In the genomic region with DNA sequence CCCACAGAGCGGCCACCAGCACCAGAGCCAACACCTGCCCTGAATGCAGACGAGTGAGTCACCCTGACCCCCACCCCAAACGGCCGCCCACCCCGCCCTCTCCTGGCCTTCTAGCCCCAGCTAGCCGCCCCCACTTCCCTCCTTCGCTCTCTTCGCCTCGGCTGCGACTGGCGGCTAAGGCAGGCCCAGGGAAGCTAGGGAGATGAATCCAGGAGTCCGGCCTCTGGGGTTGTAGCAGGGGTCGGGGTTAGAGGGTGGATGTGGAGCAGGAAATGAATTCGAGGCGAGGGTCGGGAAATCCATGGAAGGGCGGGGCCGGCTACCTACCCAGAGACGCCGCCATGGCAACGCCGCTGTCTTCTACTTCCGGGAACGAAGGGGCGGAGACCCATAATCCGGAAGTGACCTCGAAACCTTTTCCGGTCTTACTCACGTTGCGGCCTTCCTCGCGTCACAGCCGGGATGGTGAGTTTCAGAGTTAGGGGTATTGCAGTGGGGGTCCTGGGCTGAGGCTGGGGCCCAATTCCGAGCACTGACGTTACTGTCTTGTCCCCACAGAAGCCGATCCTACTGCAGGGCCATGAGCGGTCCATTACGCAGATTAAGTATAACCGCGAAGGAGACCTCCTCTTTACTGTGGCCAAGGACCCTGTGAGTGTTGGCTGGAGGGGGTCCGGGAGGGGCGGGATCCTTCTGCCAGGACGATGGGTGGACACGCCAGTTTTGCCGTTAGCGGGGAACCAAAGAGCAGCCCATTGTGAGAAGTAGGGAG, we compare ENCODE assay signal across 8 cellular contexts. TPM values are rescaled to one million over a fixed set of nuclear protein-coding genes. Genes with fewer than 3 reads are reported as not detected.
DNase-seq lines count a peak whose midpoint lies in the region; ATAC-seq and TF ChIP-seq lines count a peak whose summit lies in the region.

A gene (plus strand): TSS at position 428 of the 772 bp plus-strand sequence. CDS start 35 bp downstream, at position 463.
A gene (minus strand): TSS at position 374 of the 772 bp plus-strand sequence. CDS start 31 bp downstream, at position 343.

- peak within 1 kb of the TSS; percentile 80 for H3K27ac ChIP-seq in HUES64 (ENCODE audit: low read depth, low read length)
- H3K27ac ChIP-seq in OCI-LY3 (ENCODE audit: low read length), result no peak within 1 kb of the TSS; the same call in 1 of the 2 replicates
- peak within 1 kb of the TSS; percentile 85 for H3K27ac ChIP-seq in mesodermal cell (ENCODE audit: low read depth, low read length, severe bottlenecking)

- H3K4me1 ChIP-seq in HUES64 (ENCODE audit: insufficient read depth, low read length) (peaks cover 10% of the 10 kb centered on the region; the same call in 1 of the 2 replicates), OCI-LY3 (ENCODE audit: low read length) (peaks cover 11% of the 10 kb centered on the region), mesodermal cell (ENCODE audit: control insufficient read depth, insufficient read depth, low read length, poor library complexity, severe bottlenecking) (peaks cover 14% of the 10 kb centered on the region)

- peak within 1 kb of the TSS; percentile 91 for H3K4me2 ChIP-seq in OCI-LY3 (ENCODE audit: low read length)

- H3K9me3 ChIP-seq in HUES64 (ENCODE audit: insufficient read depth, low read depth, low read length) (no peaks in the 10 kb centered on the region), OCI-LY3 (ENCODE audit: insufficient read depth, low read length) (no peaks in the 10 kb centered on the region), mesodermal cell (ENCODE audit: control insufficient read depth, low read length) (no peaks in the 10 kb centered on the region)

- peak within 1 kb of the TSS; percentile 99 for H3K27ac Mint-ChIP-seq in endothelial cell (ENCODE audit: unreplicated experiment)

- peak within 1 kb of the TSS; percentile 97 for H3K4me3 ChIP-seq in HUES64 (ENCODE audit: low read length)
- H3K4me3 ChIP-seq in OCI-LY3 (ENCODE audit: low read length), result peak within 1 kb of the TSS; percentile 87
- peak within 1 kb of the TSS; percentile 96 for H3K4me3 ChIP-seq in mesodermal cell (ENCODE audit: extremely low read depth, insufficient read depth, low read length, poor library complexity, severe bottlenecking)

- peak; percentile 93 for ATAC-seq in GM21381 (IDR thresholded peaks at IDR 0.05; ENCODE audit: unreplicated experiment)

- no peaks in the 10 kb centered on the region for H3K9me3 Mint-ChIP-seq in endothelial cell (ENCODE audit: unreplicated experiment)

- H3K4me1 Mint-ChIP-seq in endothelial cell (ENCODE audit: unreplicated experiment), result peaks cover 16% of the 10 kb centered on the region

- TF ChIP-seq CTCF in OCI-LY3 (IDR thresholded peaks at IDR 0.05; ENCODE audit: low read depth, low read length), result no peak
- TF ChIP-seq CTCF in endothelial cell (IDR thresholded peaks at IDR 0.05; ENCODE audit: unreplicated experiment), result no peak

- peak within 1 kb of the TSS; percentile 97 for H3K4me3 Mint-ChIP-seq in endothelial cell (ENCODE audit: unreplicated experiment)

- peak within 1 kb of the TSS; percentile 90 for H3K9ac ChIP-seq in HUES64 (ENCODE audit: low read depth, low read length)
- H3K9ac ChIP-seq in OCI-LY3 (ENCODE audit: low read length), result peak within 1 kb of the TSS; percentile 88

- H3K27me3 ChIP-seq in HUES64 (ENCODE audit: insufficient read depth, low read length), result no peaks in the 10 kb centered on the region
- no peaks in the 10 kb centered on the region for H3K27me3 ChIP-seq in OCI-LY3 (ENCODE audit: low read depth, low read length)

- H3K36me3 ChIP-seq in HUES64 (ENCODE audit: insufficient read depth, low read length), result peaks cover 37% of the 10 kb centered on the region
- H3K36me3 ChIP-seq in OCI-LY3 (replicated peaks; ENCODE audit: low read depth, low read length), result no peaks in the 10 kb centered on the region
- peaks cover 57% of the 10 kb centered on the region for H3K36me3 ChIP-seq in mesodermal cell (ENCODE audit: control insufficient read depth, insufficient read depth, low read length)

- peaks cover 21% of the 10 kb centered on the region for H3K79me2 ChIP-seq in OCI-LY3 (ENCODE audit: low read length)

- WGBS in HUES64, result under 1% methylated on average over 46 of the region's 46 CpGs
- WGBS in mesodermal cell (ENCODE audit: insufficient coverage in 2 of 2), 2 experiments, result 0% methylated on average over 30 to 33 of the region's 46 CpGs

- no peaks in the 10 kb centered on the region for H4K20me1 ChIP-seq in OCI-LY3 (ENCODE audit: insufficient read depth, low read length)

- peaks cover 4% of the 10 kb centered on the region for H3K27me3 Mint-ChIP-seq in endothelial cell (ENCODE audit: unreplicated experiment)

- DNase-seq in COLO829 (ENCODE audit: low spot score), result peak; percentile 90
- peak; percentile 91 for DNase-seq in activated CD8-positive, alpha-beta memory T cell treated with anti-CD3 and anti-CD28 coated beads, Interleukin-2, amount 50 U/mL, for 48 hours
- DNase-seq in endothelial cell (ENCODE audit: low spot score), result peak; percentile 90
- DNase-seq in stimulated activated CD8-positive, alpha-beta memory T cell treated with anti-CD3 and anti-CD28 coated beads, Interleukin-15, amount 100 ng/mL, for 4 hours (ENCODE audit: low read depth in 2 of 2), result peak; percentile 83 to 89

- H2AFZ ChIP-seq in OCI-LY3 (ENCODE audit: low read depth, low read length), result peak within 1 kb of the TSS; percentile 83

- H3K36me3 Mint-ChIP-seq in endothelial cell (ENCODE audit: low read depth, unreplicated experiment), result peaks cover 8% of the 10 kb centered on the region

RNA-seq across cellular contexts. Expression of the first gene that starts in this region (rescaled TPM):
- 219 TPM for polyA plus RNA-seq in HUES64 (2013, experiment 1 of 2)
- polyA plus RNA-seq in HUES64 (2013, experiment 2 of 2), result 220 TPM
- 174 TPM for total RNA-seq in endothelial cell (ENCODE audit: unreplicated experiment)
- polyA plus RNA-seq in mesodermal cell (2013, experiment 1 of 2), result 240 TPM
- 222 TPM for polyA plus RNA-seq in mesodermal cell (2013, experiment 2 of 2)

RNA-seq across cellular contexts. Expression of the second gene that starts in this region (rescaled TPM):
- polyA plus RNA-seq in HUES64 (2013, experiment 1 of 2), result 7.9 TPM
- 7.2 TPM for polyA plus RNA-seq in HUES64 (2013, experiment 2 of 2)
- total RNA-seq in endothelial cell (ENCODE audit: unreplicated experiment), result 23.2 TPM
- 10.3 TPM for polyA plus RNA-seq in mesodermal cell (2013, experiment 1 of 2)
- polyA plus RNA-seq in mesodermal cell (2013, experiment 2 of 2), result 9.6 TPM
